8 cellular contexts compared by ENCODE assay signal in genomic region chr5:163473613-163474243, GRCh38. TPM values are rescaled to one million over a fixed set of nuclear protein-coding genes. Genes with fewer than 3 reads are reported as not detected.
DNase-seq lines count a peak whose midpoint lies in the region; ATAC-seq, FAIRE-seq and TF ChIP-seq lines count a peak whose summit lies in the region.

No MANE protein-coding gene starts in this region.

- no peaks in the 10 kb centered on the region for H3K27me3 Mint-ChIP-seq in activated CD8-positive, alpha-beta T cell treated with anti-CD3 and anti-CD28 coated beads for 36 hours

- ATAC-seq in HG02610 (IDR thresholded peaks at IDR 0.05; ENCODE audit: unreplicated experiment): peak; percentile 78
- ATAC-seq in activated CD8-positive, alpha-beta T cell treated with anti-CD3 and anti-CD28 coated beads for 36 hours: peak; percentile 42

- H3K4me1 Mint-ChIP-seq in activated CD8-positive, alpha-beta T cell treated with anti-CD3 and anti-CD28 coated beads for 36 hours (ENCODE audit: low read depth): peaks cover 7% of the 10 kb centered on the region

- intact Hi-C loops in activated CD8-positive, alpha-beta T cell treated with anti-CD3 and anti-CD28 coated beads for 36 hours (cut with micrococcal nuclease): no loop called here

- H3K36me3 Mint-ChIP-seq in activated CD8-positive, alpha-beta T cell treated with anti-CD3 and anti-CD28 coated beads for 36 hours (ENCODE audit: low read depth): peaks cover 74% of the 10 kb centered on the region

- H3K9me3 Mint-ChIP-seq in activated CD8-positive, alpha-beta T cell treated with anti-CD3 and anti-CD28 coated beads for 36 hours: no peaks in the 10 kb centered on the region

- CTCF ChIA-PET in activated CD8-positive, alpha-beta T cell treated with anti-CD3 and anti-CD28 coated beads for 36 hours (lab: Charles Lee): interaction anchor here (0.9 to 2.4 kb wide), 6 partner anchors 9 to 57 kb away, joined by 3 to 9 read pairs (median 4); partner anchors contain the start of genes HMMR and MAT2B

- FAIRE-seq in G401.6 (lab: Jason Lieb, UNC): peak; percentile 90

- DNase-seq in activated CD8-positive, alpha-beta T cell treated with anti-CD3 and anti-CD28 coated beads for 36 hours: no peak
- DNase-seq in medulla oblongata (ENCODE audit: extremely low spot score): peak; percentile 11
- no peak for DNase-seq in COLO668 (lab: John Stamatoyannopoulos, UW; ENCODE audit: unreplicated experiment)
- no peak for DNase-seq in GM19240 (ENCODE audit: insufficient read length, low spot score)
- no peak for DNase-seq in NCI-H524 treated with DMSO at 0.1 percent for 48 hours (lab: John Stamatoyannopoulos, UW)
- DNase-seq in islet precursor cell: no peak

- POLR2A ChIA-PET in activated CD8-positive, alpha-beta T cell treated with anti-CD3 and anti-CD28 coated beads for 36 hours (lab: Charles Lee): no interaction called here

- no peak for TF ChIP-seq CTCF in activated CD8-positive, alpha-beta T cell treated with anti-CD3 and anti-CD28 coated beads for 36 hours (IDR thresholded peaks at IDR 0.05)

- H3K27ac Mint-ChIP-seq in activated CD8-positive, alpha-beta T cell treated with anti-CD3 and anti-CD28 coated beads for 36 hours: no peak overlapping the region

- no peak overlapping the region for H3K4me3 Mint-ChIP-seq in activated CD8-positive, alpha-beta T cell treated with anti-CD3 and anti-CD28 coated beads for 36 hours

RNA-seq across cellular contexts. Expression of gene HMMR, which starts 13.3 kb away (rescaled TPM):
- total RNA-seq in activated CD8-positive, alpha-beta T cell treated with anti-CD3 and anti-CD28 coated beads for 36 hours: 10 to 100 TPM; 94.2 to 95.2 TPM

RNA-seq across cellular contexts. Expression of gene NUDCD2, which starts 13.8 kb away (rescaled TPM):
- 10 to 100 TPM; 55.5 to 62.7 TPM for total RNA-seq in activated CD8-positive, alpha-beta T cell treated with anti-CD3 and anti-CD28 coated beads for 36 hours

RNA-seq across cellular contexts. Expression of gene MAT2B, which starts 31.7 kb away (rescaled TPM):
- 10 to 100 TPM; 71.5 to 71.6 TPM for total RNA-seq in activated CD8-positive, alpha-beta T cell treated with anti-CD3 and anti-CD28 coated beads for 36 hours

RNA-seq across cellular contexts. Expression of gene CCNG1, which starts 36.3 kb away (rescaled TPM):
- 100 to 1,000 TPM; 134 to 139 TPM for total RNA-seq in activated CD8-positive, alpha-beta T cell treated with anti-CD3 and anti-CD28 coated beads for 36 hours
